ENCODE assay signal across 24 cellular contexts in the genomic region with DNA sequence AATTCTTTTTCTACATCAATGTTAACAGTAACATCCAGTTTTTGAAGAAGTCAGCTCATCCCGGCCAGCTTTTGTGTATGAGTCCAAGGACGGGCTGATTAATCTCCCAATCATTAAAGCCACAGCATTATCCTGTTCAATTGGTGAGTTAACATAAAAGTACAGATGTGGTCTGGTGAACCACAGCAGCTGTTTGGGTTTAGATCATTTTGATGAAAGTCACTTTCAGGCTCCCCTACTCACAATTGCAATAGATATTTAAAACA.
"Had no signal": no experiment of that assay in that cellular context is flagged by ENCODE, and none has a peak within 500 bp of the region (broad histone marks: within the 10 kb centered on the region; RNA-seq: fewer than 3 reads in every experiment).

No MANE protein-coding gene starts in this region.

- H3K4me3 ChIP-seq: MG63 had no signal

- H3K27ac ChIP-seq: HL-60, RWPE1 had no signal

- ATAC-seq: Panc1, PC-3, T-cell had no signal

- H3K27me3 ChIP-seq: MG63 had no signal

- H3K27ac Mint-ChIP-seq: T-cell had no signal

- H3K36me3 Mint-ChIP-seq: T-cell had no signal

- H3K9me3 Mint-ChIP-seq: T-cell had no signal

- H3K9ac ChIP-seq: SK-N-SH had no signal

- H3K4me3 Mint-ChIP-seq: T-cell had no signal

- H3K9me3 ChIP-seq: MG63, SK-N-SH had no signal

- DNase-seq: KBM-7; MG63; NCI-H1092; NCI-H1105 treated with DMSO at 0.1 percent for 48 hours; NCI-H1417 treated with DMSO at 0.1 percent for 48 hours; NCI-H146; NCI-H1694 treated with DMSO at 0.1 percent for 48 hours; NCI-H1930; NCI-H2081 treated with DMSO at 0.1 percent for 48 hours; NCI-H2171; NCI-H226; NCI-H446; NCI-H510A; NCI-H524 treated with DMSO at 0.1 percent for 48 hours; NCI-H69; NK-92 treated with Interleukin-12 subunit alpha and Interleukin-12 subunit beta, amount 100 ng/mL, for 24 hours; PC-3; SHP77; SK-N-SH; SW 1271; T-cell had no signal

- H3K4me2 ChIP-seq: SK-N-SH had no signal
